ENCODE assay signal across 7 cellular contexts in the genomic region with DNA sequence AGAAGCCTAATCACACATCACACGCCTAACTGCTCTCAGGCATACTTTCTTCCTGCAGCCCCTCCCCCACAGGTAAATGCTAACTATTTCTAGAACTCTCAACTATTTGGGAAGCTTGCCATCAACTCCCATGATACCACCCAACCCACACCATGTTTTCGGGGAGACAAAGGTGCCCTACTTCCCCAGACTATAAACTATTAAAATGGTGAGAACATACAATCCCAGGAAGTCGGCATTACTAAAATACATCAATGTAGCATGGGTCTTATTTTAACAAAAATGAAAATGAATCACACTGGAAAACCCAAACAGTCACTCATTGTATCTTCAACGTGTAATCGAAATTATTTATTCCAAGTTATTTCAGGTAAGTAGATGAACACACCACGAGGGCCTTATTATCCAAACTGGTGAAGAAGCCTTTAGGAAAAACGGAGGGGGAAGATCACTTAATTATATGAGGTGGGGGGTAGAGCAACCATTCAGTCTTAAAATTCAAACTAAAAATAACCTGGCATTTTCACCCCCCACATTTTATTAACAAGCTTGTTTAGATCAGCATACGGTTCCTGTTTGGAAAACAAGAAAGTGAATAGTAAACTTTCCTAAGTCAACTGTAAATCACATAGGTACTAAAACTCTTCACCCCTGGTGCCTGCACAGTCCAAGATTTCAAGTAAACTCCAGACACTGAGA. TPM values are rescaled to one million over a fixed set of nuclear protein-coding genes. Genes with fewer than 3 reads are reported as not detected.
DNase-seq lines count a peak whose midpoint lies in the region; ATAC-seq lines count a peak whose summit lies in the region.

No MANE protein-coding gene starts in this region.

- peaks cover 12 to 22% of the 10 kb centered on the region in 2 donors for H3K36me3 Mint-ChIP-seq in activated T-cell treated with anti-CD3 and anti-CD28 coated beads, Interleukin-2, amount 50 U/mL, for 72 hours (ENCODE audit: insufficient read depth in 2 of 2)

- H3K36me3 ChIP-seq in MG63: peaks cover 24% of the 10 kb centered on the region

- H3K4me3 Mint-ChIP-seq in activated T-cell treated with anti-CD3 and anti-CD28 coated beads, Interleukin-2, amount 50 U/mL, for 72 hours: peak overlapping the region; percentile 96 to 99

- H3K27ac Mint-ChIP-seq in activated T-cell treated with anti-CD3 and anti-CD28 coated beads, Interleukin-2, amount 50 U/mL, for 72 hours: peak overlapping the region; percentile 99

- no peaks in the 10 kb centered on the region for H3K9me3 ChIP-seq in MG63

- peak; percentile 27 for DNase-seq in GM03348 (ENCODE audit: low spot score)
- peak; percentile 10 for DNase-seq in MG63
- DNase-seq in activated T-cell treated with anti-CD3 and anti-CD28 coated beads, Interleukin-2, amount 50 U/mL, for 72 hours: peak in 1 of 2 donors; percentile 19
- peak in 23 of 42 donors; percentile 8 to 72 (median 36) for DNase-seq in head of caudate nucleus
- DNase-seq in retina: peak; percentile 22

- H3K4me1 Mint-ChIP-seq in activated T-cell treated with anti-CD3 and anti-CD28 coated beads, Interleukin-2, amount 50 U/mL, for 72 hours (ENCODE audit: low read depth): peaks cover 58% of the 10 kb centered on the region

- no peaks in the 10 kb centered on the region for H3K27me3 Mint-ChIP-seq in activated T-cell treated with anti-CD3 and anti-CD28 coated beads, Interleukin-2, amount 50 U/mL, for 72 hours (ENCODE audit: low read depth)

- no peak for ATAC-seq in activated T-cell treated with anti-CD3 and anti-CD28 coated beads, Interleukin-2, amount 50 U/mL, for 72 hours (replicated peaks in 1 of 2)
- no peak for ATAC-seq in HG02763 (IDR thresholded peaks at IDR 0.05; ENCODE audit: unreplicated experiment)
- no peak for ATAC-seq in GM18861 (IDR thresholded peaks at IDR 0.05; ENCODE audit: unreplicated experiment)

- no peaks in the 10 kb centered on the region for H3K27me3 ChIP-seq in MG63

- H3K4me3 ChIP-seq in MG63: peak overlapping the region; percentile 99

- intact Hi-C loops in head of caudate nucleus (cut with DNase I): loop anchor here (10.0 kb wide), 1 partner anchor 299 kb away; no protein-coding TSS in a partner anchor

- no peaks in the 10 kb centered on the region for H3K9me3 Mint-ChIP-seq in activated T-cell treated with anti-CD3 and anti-CD28 coated beads, Interleukin-2, amount 50 U/mL, for 72 hours

RNA-seq across cellular contexts. Expression of a gene that starts 1.9 kb away (rescaled TPM):
- total RNA-seq in MG63 (2014; rRNA removed; shearing (Covaris generic); ENCODE audit: low replicate concordance): 99.0 and 103 TPM in 2 replicates
- total RNA-seq in activated T-cell treated with anti-CD3 and anti-CD28 coated beads, Interleukin-2, amount 50 U/mL, for 72 hours: 100 to 1,000 TPM; 179 to 240 TPM
